In the genomic region with DNA sequence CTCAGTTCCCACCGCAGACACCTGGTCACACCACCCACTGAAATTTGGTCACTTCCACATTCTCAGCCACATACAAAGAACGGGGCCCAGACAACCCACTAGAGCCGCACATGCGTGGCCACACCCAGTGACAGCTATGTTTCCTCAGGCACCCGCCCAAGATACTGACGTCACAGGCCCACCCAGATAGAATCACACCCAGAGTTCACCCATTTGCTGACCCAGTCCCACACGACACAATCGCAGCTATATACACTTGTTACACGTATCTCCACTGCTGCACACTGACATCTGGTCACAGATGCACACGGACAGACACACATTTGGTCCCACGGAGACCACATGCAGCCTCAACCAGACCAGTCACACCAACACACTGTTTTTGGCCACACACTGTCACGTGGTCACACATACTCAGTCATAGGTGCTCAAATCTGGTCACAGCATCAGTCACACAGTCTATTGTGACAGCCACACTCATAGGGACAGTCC, we compare ENCODE assay signal across 1 cellular context.
TF ChIP-seq lines count a peak whose summit lies in the region.

No MANE protein-coding gene starts in this region.

TF ChIP-seq in IMR-90, 13 proteins besides CTCF, POLR2A, EP300 and RAD21:
- no peak for TF ChIP-seq SMC3 (IDR thresholded peaks at IDR 0.05; ENCODE audit: low read depth, low read length)
- peak; percentile 73 for TF ChIP-seq BHLHE40 (IDR thresholded peaks at IDR 0.05; ENCODE audit: low read depth, low read length)
- peak; percentile 64; the same call in 1 of the 2 replicates for TF ChIP-seq MXI1 (IDR thresholded peaks at IDR 0.05; ENCODE audit: borderline replicate concordance, low read depth, low read length)
